In the genomic region with DNA sequence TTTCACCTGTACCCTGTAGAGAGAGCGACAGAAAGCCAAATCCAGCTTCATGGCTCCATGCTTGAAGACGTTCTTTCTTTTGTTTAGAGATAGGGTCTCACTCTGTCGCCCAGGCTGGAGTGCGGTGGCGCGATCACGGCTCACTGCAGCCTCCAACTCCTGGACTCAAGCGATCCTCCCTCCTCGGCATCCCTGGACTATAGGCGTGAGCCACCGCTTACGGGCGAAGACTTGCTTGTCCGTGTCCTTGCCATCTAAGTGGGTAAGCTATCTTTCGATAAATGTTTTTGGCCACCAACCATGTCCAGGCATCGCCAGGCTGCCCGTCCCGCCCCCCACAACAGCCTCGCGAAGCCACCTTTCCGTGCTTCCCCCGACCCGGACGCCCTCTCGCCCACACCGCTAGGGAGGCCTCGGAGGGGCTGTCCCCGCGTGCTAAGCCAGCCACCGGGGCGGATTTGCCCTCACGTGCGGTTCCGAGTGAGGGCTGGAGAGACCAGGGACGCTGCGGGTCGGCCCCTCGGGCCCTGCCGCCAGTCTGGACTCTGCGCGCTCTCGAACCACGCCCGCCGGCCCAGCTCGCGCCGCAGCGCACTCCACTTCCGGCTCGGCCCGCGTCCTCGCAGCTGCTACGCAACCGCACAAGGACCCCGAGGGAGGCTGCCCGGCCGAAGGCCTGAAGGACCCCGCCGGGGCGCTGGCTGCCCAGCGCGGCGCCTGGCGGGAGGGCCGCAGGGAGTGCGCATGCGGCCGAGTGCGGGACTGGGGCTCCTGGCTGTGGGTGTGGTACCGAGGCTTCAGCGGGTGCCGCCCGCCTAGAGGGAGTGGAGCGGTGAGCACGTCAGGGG, we compare ENCODE assay signal across 8 cellular contexts. TPM values are rescaled to one million over a fixed set of nuclear protein-coding genes. Genes with fewer than 3 reads are reported as not detected.
DNase-seq lines count a peak whose midpoint lies in the region; ATAC-seq and TF ChIP-seq lines count a peak whose summit lies in the region.
"Not testable (repeated sequence)": the region's sequence is repeated elsewhere in the genome, so short reads cannot be mapped to it uniquely, and the experiment has no call there.

Gene RABL2B, minus strand, starts transcription at position 604 of the 848 bp plus-strand sequence. CDS start 1,342 bp downstream, outside the sequence.

- TF ChIP-seq POLR2A in GM19099 (IDR thresholded peaks at IDR 0.05; ENCODE audit: extremely low read depth, insufficient read length, low read depth) = peak; percentile 57

- CTCF ChIA-PET in activated CD4-positive, alpha-beta T cell treated with anti-CD3 and anti-CD28 coated beads for 36 hours (lab: Charles Lee) = not testable (repeated sequence)

- peak within 1 kb of the TSS; percentile 80 for H3K27ac Mint-ChIP-seq in activated CD4-positive, alpha-beta T cell treated with anti-CD3 and anti-CD28 coated beads for 36 hours
- peak within 1 kb of the TSS; percentile 77 for H3K27ac Mint-ChIP-seq in chondrocyte (ENCODE audit: unreplicated experiment)

- not testable (repeated sequence) for H3K27me3 Mint-ChIP-seq in activated CD4-positive, alpha-beta T cell treated with anti-CD3 and anti-CD28 coated beads for 36 hours; chondrocyte (ENCODE audit: low read depth)

- DNase-seq in Ammon's horn (ENCODE audit: low spot score) (peak; percentile 87), NCI-H510A treated with DMSO at 0.1 percent for 48 hours (lab: John Stamatoyannopoulos, UW) (peak; percentile 58), chondrocyte (ENCODE audit: low spot score) (peak; percentile 94), kidney epithelial cell (ENCODE audit: low read depth) (peak; percentile 29)
- peak; percentile 92 for DNase-seq in activated CD4-positive, alpha-beta T cell treated with anti-CD3 and anti-CD28 coated beads for 36 hours
- DNase-seq in stimulated activated CD4-positive, alpha-beta T cell treated with anti-CD3 and anti-CD28 coated beads, Interleukin-15, amount 100 ng/mL, for 1 hour (ENCODE audit: low read depth in 1 of 2, low spot score in 1 of 2) = peak; percentile 85 to 87

- H3K4me3 ChIP-seq in kidney epithelial cell (ENCODE audit: low read depth, low read length) = peak within 1 kb of the TSS; percentile 46

- POLR2A ChIA-PET in activated CD4-positive, alpha-beta T cell treated with anti-CD3 and anti-CD28 coated beads for 36 hours (lab: Charles Lee) = not testable (repeated sequence)

- intact Hi-C loops in activated CD4-positive, alpha-beta T cell treated with anti-CD3 and anti-CD28 coated beads for 36 hours (cut with DNase I, micrococcal nuclease) = not testable (repeated sequence)

- peaks cover 16% of the 10 kb centered on the region for H3K4me1 Mint-ChIP-seq in activated CD4-positive, alpha-beta T cell treated with anti-CD3 and anti-CD28 coated beads for 36 hours
- peaks cover 12% of the 10 kb centered on the region for H3K4me1 Mint-ChIP-seq in chondrocyte (ENCODE audit: low read depth)

- not testable (repeated sequence) for H3K36me3 ChIP-seq in kidney epithelial cell (ENCODE audit: control insufficient read depth, insufficient read depth, low read length)

- peak within 1 kb of the TSS; percentile 81 for H3K4me3 Mint-ChIP-seq in activated CD4-positive, alpha-beta T cell treated with anti-CD3 and anti-CD28 coated beads for 36 hours
- peak within 1 kb of the TSS; percentile 86 for H3K4me3 Mint-ChIP-seq in chondrocyte (ENCODE audit: unreplicated experiment)

- H3K9me3 Mint-ChIP-seq in activated CD4-positive, alpha-beta T cell treated with anti-CD3 and anti-CD28 coated beads for 36 hours (ENCODE audit: low read depth); chondrocyte (ENCODE audit: low read depth): not testable (repeated sequence)

- H3K27me3 ChIP-seq in kidney epithelial cell (ENCODE audit: control insufficient read depth, insufficient read depth, low read length) = not testable (repeated sequence)

- not testable (repeated sequence) for H3K36me3 Mint-ChIP-seq in activated CD4-positive, alpha-beta T cell treated with anti-CD3 and anti-CD28 coated beads for 36 hours (ENCODE audit: low read depth); chondrocyte (ENCODE audit: low read depth)

- peak; percentile 81 for ATAC-seq in HG03342 (IDR thresholded peaks at IDR 0.05; ENCODE audit: unreplicated experiment)
- ATAC-seq in activated CD4-positive, alpha-beta T cell treated with anti-CD3 and anti-CD28 coated beads for 36 hours = peak; percentile 94

- TF ChIP-seq CTCF in chondrocyte (IDR thresholded peaks at IDR 0.05) = peak; percentile 16
- not testable (repeated sequence) for TF ChIP-seq CTCF in kidney epithelial cell (IDR thresholded peaks at IDR 0.05; ENCODE audit: insufficient read depth, low read length, poor library complexity, severe bottlenecking)

RNA-seq across cellular contexts. Expression of gene RABL2B, which starts in this region (rescaled TPM):
- 10 to 100 TPM; 22.4 to 27.6 TPM for total RNA-seq in activated CD4-positive, alpha-beta T cell treated with anti-CD3 and anti-CD28 coated beads for 36 hours
- 29.8 to 32.1 TPM (median 30.3 TPM) in 3 replicates for total RNA-seq in chondrocyte
- total RNA-seq in kidney epithelial cell = 18.3 and 26.9 TPM in 2 replicates

Comparison
In these comparisons a context has a peak if more than half of its experiments do, and no peak if none do; other contexts are left out.
1. Peak in every context shown above with its lines: DNase-seq, ATAC-seq and H3K4me3 ChIP-seq.
2. DNase-seq: peak in every context shown above with its lines; median percentile 94 in chondrocyte; 92 in activated CD4-positive, alpha-beta T cell treated with anti-CD3 and anti-CD28 coated beads for 36 hours; 87 in Ammon's horn; 86 in stimulated activated CD4-positive, alpha-beta T cell treated with anti-CD3 and anti-CD28 coated beads, Interleukin-15, amount 100 ng/mL, for 1 hour; 58 in NCI-H510A treated with DMSO at 0.1 percent for 48 hours; 29 in kidney epithelial cell.